In genomic region chr12:54159140-54159539, GRCh38 we compare ENCODE assay signal across 9 cellular contexts. TPM values are rescaled to one million over a fixed set of nuclear protein-coding genes. Genes with fewer than 3 reads are reported as not detected.
A peak's percentile ranks its signal among the peaks of the same experiment; 100 is the strongest.
DNase-seq lines count a peak whose midpoint lies in the region; ATAC-seq, FAIRE-seq and TF ChIP-seq lines count a peak whose summit lies in the region.
"Had no signal": no experiment of that assay in that cellular context is flagged by ENCODE, and none has a peak within 500 bp of the region (broad histone marks: within the 10 kb centered on the region; RNA-seq: fewer than 3 reads in every experiment).

No MANE protein-coding gene starts in this region.

- H3K9me3 Mint-ChIP-seq in nephron progenitor cell, result no peaks in the 10 kb centered on the region

- no peaks in the 10 kb centered on the region for H3K36me3 Mint-ChIP-seq in nephron progenitor cell (ENCODE audit: low read depth)

- peaks cover 7% of the 10 kb centered on the region; the same call in 1 of the 2 replicates for H3K27me3 ChIP-seq in PC-9 (ENCODE audit: insufficient read depth, low read depth)

- ATAC-seq in GM21526 (IDR thresholded peaks at IDR 0.05; ENCODE audit: low FRiP score, unreplicated experiment), result peak; percentile 66

- H3K36me3 ChIP-seq in PC-9 (ENCODE audit: low read depth), result no peaks in the 10 kb centered on the region

- H3K9me3 ChIP-seq in PC-9 (ENCODE audit: insufficient read depth, low read depth), result no peaks in the 10 kb centered on the region

- peak; percentile 40 for FAIRE-seq in GM12891 (lab: Jason Lieb, UNC)
- FAIRE-seq: endometrium had no signal

- H3K27ac ChIP-seq in PC-9, result no peak overlapping the region

- BruUV-seq in PC-9 (replicated peaks; lab: Mats Ljungman, UMichigan), result no TSS peak

- POLR2A ChIA-PET in PC-9 (lab: Charles Lee; ENCODE audit: unreplicated experiment), result no interaction called here

- H3K4me2 ChIP-seq in PC-9, result no peak overlapping the region

- no peak for TF ChIP-seq CTCF in nephron progenitor cell (IDR thresholded peaks at IDR 0.05)
- TF ChIP-seq CTCF in PC-9 (conservative IDR thresholded peaks at IDR 0.05), result no peak; the same call in 1 of the 2 replicates

- DNase-seq in GM12891 (ENCODE audit: insufficient read length, low spot score) (peak; percentile 54), NCI-H1105 (lab: John Stamatoyannopoulos, UW) (peak; percentile 71), nephron progenitor cell (peak; percentile 68), T-helper 9 cell (no peak), hepatic stellate cell (ENCODE audit: low spot score) (no peak), PC-9 (no peak)
- peak; percentile 6 for DNase-seq in activated CD4-positive, alpha-beta T cell treated with anti-CD3 and anti-CD28 coated beads, Interleukin-2, amount 50 U/mL, for 1 hour

- H4K20me1 ChIP-seq in PC-9 (ENCODE audit: insufficient read depth), result no peaks in the 10 kb centered on the region; the same call in 1 of the 2 replicates

- H3K9me2 ChIP-seq in PC-9 (ENCODE audit: insufficient read depth), result no peaks in the 10 kb centered on the region

- peaks cover 7% of the 10 kb centered on the region for H3K27me3 Mint-ChIP-seq in nephron progenitor cell (ENCODE audit: low read depth, poor library complexity)

- intact Hi-C loops in PC-9 (cut with micrococcal nuclease; ENCODE audit: unreplicated experiment), result no loop called here

- peak overlapping the region; percentile 60 for H3K4me3 Mint-ChIP-seq in nephron progenitor cell

- H3F3A ChIP-seq in PC-9 (ENCODE audit: insufficient read depth, low read depth), result no peaks in the 10 kb centered on the region

- no peaks in the 10 kb centered on the region for H3K4me1 Mint-ChIP-seq in nephron progenitor cell

- TF ChIP-seq POLR2A in GM12891 (IDR thresholded peaks at IDR 0.05; ENCODE audit: low read depth, low read length), result no peak

- no peak overlapping the region for H2AFZ ChIP-seq in PC-9

- H3K4me1 ChIP-seq in PC-9 (replicated peaks; ENCODE audit: insufficient read depth), result no peaks in the 10 kb centered on the region

- H3K4me3 ChIP-seq in PC-9, result no peak overlapping the region

- CTCF ChIA-PET in PC-9 (lab: Charles Lee), result interaction anchor here (0.6 kb wide), 1 partner anchor 839 kb away, joined by 9 read pairs; no protein-coding TSS in a partner anchor

- no peak overlapping the region for H3K27ac Mint-ChIP-seq in nephron progenitor cell

- no peaks in the 10 kb centered on the region for H3K79me2 ChIP-seq in PC-9 (ENCODE audit: low read depth)

TF ChIP-seq in GM12891, 5 proteins besides CTCF, POLR2A, EP300 and RAD21:
- no peak for TF ChIP-seq SPI1 (IDR thresholded peaks at IDR 0.05; ENCODE audit: low read depth, low read length)
- TF ChIP-seq PAX5 (IDR thresholded peaks at IDR 0.05; ENCODE audit: insufficient read depth, low read length, severe bottlenecking), result no peak
- TF ChIP-seq POU2F2 (IDR thresholded peaks at IDR 0.05; ENCODE audit: low read depth, low read length), result no peak
- no peak for TF ChIP-seq POLR2AphosphoS5 (IDR thresholded peaks at IDR 0.05; ENCODE audit: low read depth, low read length)
TF ChIP-seq in GM12891: peak in this region for 0.

RNA-seq across cellular contexts. Expression of gene SMUG1, which starts 29.6 kb away (rescaled TPM):
- 29.2 TPM for polyA plus RNA-seq in GM12891 (2012; ENCODE audit: low read depth, missing spikeins)
- total RNA-seq in PC-9 (2021), result 37.8 and 53.7 TPM in 2 replicates

Comparison
In these comparisons a context has a peak if more than half of its experiments do, and no peak if none do; other contexts are left out.
1. DNase-seq: peak in GM12891 (single experiment), NCI-H1105 (single experiment), activated CD4-positive, alpha-beta T cell treated with anti-CD3 and anti-CD28 coated beads, Interleukin-2, amount 50 U/mL, for 1 hour (single experiment) and nephron progenitor cell (single experiment); none in T-helper 9 cell (single experiment), hepatic stellate cell (single experiment) and PC-9 (0 of 2).